Comparison of ENCODE assay signal across 8 cellular contexts in genomic region chr11:61129608-61130523, GRCh38. TPM values are rescaled to one million over a fixed set of nuclear protein-coding genes. Genes with fewer than 3 reads are reported as not detected.
DNase-seq lines count a peak whose midpoint lies in the region; ATAC-seq, FAIRE-seq and TF ChIP-seq lines count a peak whose summit lies in the region.

No MANE protein-coding gene starts in this region.

- H3K4me2 ChIP-seq in keratinocyte (ENCODE audit: control insufficient read depth, extremely low read depth, insufficient read depth, low read depth, low read length) = peak overlapping the region; percentile 72

- H3K27me3 Mint-ChIP-seq in T-cell = no peaks in the 10 kb centered on the region
- no peaks in the 10 kb centered on the region for H3K27me3 Mint-ChIP-seq in MCF 10A (ENCODE audit: insufficient read depth, unreplicated experiment)

- peak overlapping the region; percentile 56 for H2AFZ ChIP-seq in keratinocyte (ENCODE audit: control insufficient read depth, low read length)

- no peaks in the 10 kb centered on the region for H3K9me3 ChIP-seq in keratinocyte (ENCODE audit: control insufficient read depth, low read depth, low read length)

- H3K4me1 Mint-ChIP-seq in T-cell = peaks cover 20 to 35% (median 24%) of the 10 kb centered on the region in 3 donors
- peaks cover 6% of the 10 kb centered on the region for H3K4me1 Mint-ChIP-seq in MCF 10A (ENCODE audit: insufficient read depth, unreplicated experiment)

- peak; percentile 93 for FAIRE-seq in GM18507 (lab: Jason Lieb, UNC)
- peak; percentile 76 for FAIRE-seq in keratinocyte (lab: Jason Lieb, UNC)

- ATAC-seq in HG03025 (IDR thresholded peaks at IDR 0.05; ENCODE audit: low FRiP score, unreplicated experiment) = peak; percentile 71
- ATAC-seq in T-cell (replicated peaks in 1 of 4) = peak; percentile 75 to 95 (median 86)

- H3K27ac Mint-ChIP-seq in T-cell (peak overlapping the region; percentile 71 to 86), MCF 10A (ENCODE audit: low read depth, unreplicated experiment) (peak overlapping the region; percentile 23)

- H3K9me3 Mint-ChIP-seq in T-cell = no peaks in the 10 kb centered on the region
- no peaks in the 10 kb centered on the region for H3K9me3 Mint-ChIP-seq in MCF 10A (ENCODE audit: unreplicated experiment)

- TF ChIP-seq CTCF in MCF 10A (IDR thresholded peaks at IDR 0.05; ENCODE audit: unreplicated experiment) (peak; percentile 100), keratinocyte (optimal IDR thresholded peaks at IDR 0.05 in 1 of 3, IDR thresholded peaks at IDR 0.05 in 1 of 3, conservative IDR thresholded peaks at IDR 0.05 in 1 of 3; ENCODE audit: extremely low read depth in 1 of 3, insufficient read depth in 2 of 3, low read length in 3 of 3) (peak; percentile 100)

- peak overlapping the region in 1 of 3 experiments; percentile 39 for H3K4me3 ChIP-seq in keratinocyte (ENCODE audit: control insufficient read depth in 2 of 3, extremely low read depth in 1 of 3, insufficient read depth in 2 of 3, low read depth in 1 of 3, low read length in 3 of 3)

- H3K9ac ChIP-seq in keratinocyte (ENCODE audit: control insufficient read depth, extremely low read depth, insufficient read depth, low read length) = peak overlapping the region; percentile 60

- CTCF ChIA-PET in T-cell (lab: Charles Lee) = interaction anchor here (0.9 to 1.7 kb wide), 8 partner anchors 9 to 299 kb away, joined by 3 to 9 read pairs (median 3); no protein-coding TSS in a partner anchor
- CTCF ChIA-PET in MCF 10A (lab: Yijun Ruan, JAX) = interaction anchor here (0.5 to 4.4 kb wide), 49 partner anchors 8 to 1248 kb away, joined by 3 to 54 read pairs (median 4); partner anchors contain the start of gene TMEM109

- H3K4me1 ChIP-seq in keratinocyte (ENCODE audit: control insufficient read depth, extremely low read depth, insufficient read depth, low read length) = peaks cover 6% of the 10 kb centered on the region

- H3K4me3 Mint-ChIP-seq in T-cell (peak overlapping the region in 2 of 3 donors; percentile 3 to 47), MCF 10A (ENCODE audit: unreplicated experiment) (peak overlapping the region; percentile 54)

- H4K20me1 ChIP-seq in keratinocyte (ENCODE audit: control insufficient read depth, extremely low read depth, insufficient read depth, low read length) = peaks cover 3% of the 10 kb centered on the region

- H3K36me3 ChIP-seq in keratinocyte (ENCODE audit: control insufficient read depth in 2 of 2, extremely low read depth in 1 of 2, insufficient read depth in 2 of 2, low read length in 2 of 2) = peaks cover 0 to 9% of the 10 kb centered on the region in 2 experiments

- peaks cover 14% of the 10 kb centered on the region for H3K36me3 Mint-ChIP-seq in T-cell
- peaks cover 11% of the 10 kb centered on the region for H3K36me3 Mint-ChIP-seq in MCF 10A (ENCODE audit: insufficient read depth, unreplicated experiment)

- POLR2A ChIA-PET in T-cell (lab: Charles Lee) = interaction anchor here (0.6 to 1.6 kb wide), 3 partner anchors 47 to 92 kb away, joined by 3 to 13 read pairs (median 3); no protein-coding TSS in a partner anchor
- POLR2A ChIA-PET in MCF 10A (lab: Yijun Ruan, JAX) = interaction anchor here (0.6 to 1.4 kb wide), 4 partner anchors 23 to 1372 kb away, joined by 3 to 5 read pairs (median 3); no protein-coding TSS in a partner anchor

- H3K79me2 ChIP-seq in keratinocyte (ENCODE audit: control insufficient read depth, insufficient read depth, low read length) = no peaks in the 10 kb centered on the region

- intact Hi-C loops in MCF 10A (cut with micrococcal nuclease) = loop anchor here (1.0 kb wide), 5 partner anchors 57 to 355 kb away; no protein-coding TSS in a partner anchor

- dilution Hi-C loops in keratinocyte (cut with MboI; ENCODE audit: extremely low pct_ligation_motif_present, low sequenced_read_pairs) = no loop called here

- H3K27ac ChIP-seq in keratinocyte (ENCODE audit: control insufficient read depth, insufficient read depth, low read length) = peak overlapping the region; percentile 17

- no TSS peak for BruUV-seq in MCF 10A (replicated peaks; lab: Mats Ljungman, UMichigan)

- no peaks in the 10 kb centered on the region for H3K27me3 ChIP-seq in keratinocyte (ENCODE audit: control insufficient read depth, extremely low read depth, insufficient read depth, low read length)

- H3K9me1 ChIP-seq in keratinocyte (ENCODE audit: control insufficient read depth, extremely low read depth, insufficient read depth, low read length) = no peaks in the 10 kb centered on the region

- DNase-seq in GM18507 (ENCODE audit: extremely low spot score, insufficient read length, low read depth) (peak; percentile 96), T-cell (peak; percentile 78 to 92 (median 86)), MCF 10A (ENCODE audit: unreplicated experiment) (peak; percentile 83), keratinocyte (ENCODE audit: low read depth, low spot score) (peak; percentile 33), SHP77 (lab: John Stamatoyannopoulos, UW) (no peak), SKM-1 (lab: John Stamatoyannopoulos, UW; ENCODE audit: unreplicated experiment) (no peak)
- DNase-seq in stimulated activated CD4-positive, alpha-beta T cell treated with anti-CD3 and anti-CD28 coated beads, Interleukin-1b, Interleukin-23, amount 100 ng/mL, for 1 hour (ENCODE audit: low read depth in 2 of 2) = peak; percentile 78 to 83

RNA-seq across cellular contexts. Expression of gene CD5, which starts 27.6 kb away (rescaled TPM):
- total RNA-seq in T-cell (100 to 1,000 TPM; 227 to 387 (median 255) TPM), MCF 10A (2022) (not detected in 2 replicates)
- not detected in 3 replicates for polyA plus RNA-seq in keratinocyte
- not detected for polyA plus RNA-seq in keratinocyte (2011; ENCODE audit: low read depth)
- polyA plus RNA-seq in keratinocyte (2011; cell fraction: cytosol; rRNA removed) = not detected in 2 replicates
- polyA plus RNA-seq in keratinocyte (2011; cell fraction: nucleus; rRNA removed) = not detected in 2 replicates
- polyA plus RNA-seq in keratinocyte (2012; ENCODE audit: low replicate concordance) = 0.10 TPM in 1 of 2 replicates, not detected in the other
- not detected in 3 replicates for polyA minus RNA-seq in keratinocyte
- polyA minus RNA-seq in keratinocyte (2011; cell fraction: cytosol; rRNA and poly(A)+ RNA removed) = not detected
- not detected in 2 replicates for polyA minus RNA-seq in keratinocyte (2011; cell fraction: nucleus; rRNA and poly(A)+ RNA removed)

RNA-seq across cellular contexts. Expression of gene VPS37C, which starts 31.4 kb away (rescaled TPM):
- 1 to 10 TPM; 3.3 to 7.9 (median 7.3) TPM for total RNA-seq in T-cell
- 20.5 and 23.3 TPM in 2 replicates for total RNA-seq in MCF 10A (2022)
- polyA plus RNA-seq in keratinocyte = 5.7 to 9.5 TPM (median 8.0 TPM) in 3 replicates
- polyA plus RNA-seq in keratinocyte (2011; ENCODE audit: low read depth) = 10.2 TPM
- polyA plus RNA-seq in keratinocyte (2011; cell fraction: cytosol; rRNA removed) = 5.7 and 9.3 TPM in 2 replicates
- polyA plus RNA-seq in keratinocyte (2011; cell fraction: nucleus; rRNA removed) = 12.9 and 13.0 TPM in 2 replicates
- 9.7 and 11.9 TPM in 2 replicates for polyA plus RNA-seq in keratinocyte (2012; ENCODE audit: low replicate concordance)
- 3.4 to 9.4 TPM (median 3.8 TPM) in 3 replicates for polyA minus RNA-seq in keratinocyte
- 7.9 TPM for polyA minus RNA-seq in keratinocyte (2011; cell fraction: cytosol; rRNA and poly(A)+ RNA removed)
- polyA minus RNA-seq in keratinocyte (2011; cell fraction: nucleus; rRNA and poly(A)+ RNA removed) = 7.2 and 7.5 TPM in 2 replicates

Comparison
In these comparisons a context has a peak if more than half of its experiments do, and no peak if none do; other contexts are left out.
1. DNase-seq: peak in GM18507 (single experiment), T-cell (34 of 34), MCF 10A (single experiment), keratinocyte (single experiment) and stimulated activated CD4-positive, alpha-beta T cell treated with anti-CD3 and anti-CD28 coated beads, Interleukin-1b, Interleukin-23, amount 100 ng/mL, for 1 hour (2 of 2); none in SHP77 (0 of 2) and SKM-1 (single experiment).
2. RNA of gene CD5, which starts 27.6 kb away (total RNA-seq): 227 to 387 TPM in T-cell; not detected in MCF 10A; every median in the first group is over 100 times any median in the second.